In the genomic region with DNA sequence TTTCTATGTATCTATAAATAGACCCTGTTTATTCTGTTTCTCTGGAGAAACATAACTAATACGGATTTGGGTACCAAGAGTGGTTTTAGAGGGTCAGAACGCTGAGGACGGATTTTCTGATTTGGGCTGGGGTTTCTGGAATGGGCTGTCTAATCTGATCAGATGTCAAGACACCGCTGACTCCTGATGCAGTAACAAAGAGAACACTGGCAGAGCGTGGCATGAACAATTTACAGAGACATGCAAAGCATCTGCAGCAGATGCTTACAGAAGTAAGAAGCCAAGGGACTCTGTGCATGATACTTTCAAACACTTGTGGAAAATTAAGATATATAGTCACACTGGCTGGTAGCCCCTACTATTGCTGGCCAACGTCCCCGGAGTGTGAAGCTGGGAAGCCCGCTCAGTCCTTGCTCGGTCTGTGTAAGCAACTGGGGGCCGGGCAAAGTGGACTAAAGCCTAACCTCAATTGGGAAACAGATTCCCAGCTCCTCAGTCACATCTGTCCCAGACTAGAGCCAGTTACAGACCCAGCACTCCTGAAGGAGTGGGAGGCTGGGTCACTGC, we compare ENCODE assay signal across 20 cellular contexts.
"Had no signal": no experiment of that assay in that cellular context is flagged by ENCODE, and none has a peak within 500 bp of the region (broad histone marks: within the 10 kb centered on the region; RNA-seq: fewer than 3 reads in every experiment).

No MANE protein-coding gene starts in this region.

- H3K27ac Mint-ChIP-seq: activated CD4-positive, alpha-beta T cell treated with anti-CD3 and anti-CD28 coated beads for 36 hours; activated T-cell treated with anti-CD3 and anti-CD28 coated beads, Interleukin-2, amount 50 U/mL, for 24 hours; activated T-helper 2 cell treated with anti-CD3 and anti-CD28 coated beads, Interferon-gamma antibody, Interleukin-2, Interleukin-4, amounts not matched to agents 10 μg/mL and 5 μg/mL and 100 μg/mL, durations not matched to agents 14 hours and 24 hours and 36 hours; memory B cell; naive B cell; stimulated activated memory B cell treated with anti-CD40 and anti-IgM and Interleukin-4, amounts not matched to agents 10 μg/mL and 1 μg/mL and 100 μg/mL, for 72 hours; T-helper 2 cell treated with Interferon-gamma antibody and Interleukin-4, amounts not matched to agents 5 μg/mL and 100 μg/mL, for 36 hours; WTC11 had no signal

- H3K36me3 Mint-ChIP-seq: memory B cell; naive B cell; stimulated activated memory B cell treated with anti-CD40 and anti-IgM and Interleukin-4, amounts not matched to agents 10 μg/mL and 1 μg/mL and 100 μg/mL, for 72 hours; WTC11 had no signal

- H3K9me3 Mint-ChIP-seq: activated T-cell treated with anti-CD3 and anti-CD28 coated beads, Interleukin-2, amount 50 U/mL, for 24 hours; activated T-helper 2 cell treated with anti-CD3 and anti-CD28 coated beads, Interferon-gamma antibody, Interleukin-2, Interleukin-4, amounts not matched to agents 10 μg/mL and 5 μg/mL and 100 μg/mL, durations not matched to agents 14 hours and 24 hours and 36 hours; central memory CD8-positive, alpha-beta T cell; stimulated activated memory B cell treated with anti-CD40 and anti-IgM and Interleukin-4, amounts not matched to agents 10 μg/mL and 1 μg/mL and 100 μg/mL, for 72 hours; T-helper 2 cell treated with Interferon-gamma antibody and Interleukin-4, amounts not matched to agents 5 μg/mL and 100 μg/mL, for 36 hours; WTC11 had no signal

- H3K27me3 ChIP-seq: brain microvascular endothelial cell, ovary had no signal

- H3K27ac ChIP-seq: brain microvascular endothelial cell, gastroesophageal sphincter, ovary had no signal

- H3K4me3 ChIP-seq: gastroesophageal sphincter, mucosa of descending colon, ovary had no signal

- DNase-seq: activated CD4-positive, alpha-beta T cell treated with anti-CD3 and anti-CD28 coated beads for 36 hours; activated CD4-positive, alpha-beta T cell treated with anti-CD3 and anti-CD28 coated beads, Interleukin-2, amount 50 U/mL, for 48 hours; activated naive CD4-positive, alpha-beta T cell treated with Interleukin-2 at 50 U/mL for 16 hours; anterior cingulate cortex; brain microvascular endothelial cell; cortex of kidney; effector CD4-positive, alpha-beta T cell; mucosa of descending colon; naive B cell; ovary; stimulated activated CD4-positive, alpha-beta T cell treated with anti-CD3 and anti-CD28 coated beads, Interleukin-4, amount 100 ng/mL, for 24 hours had no signal

- H3K9me3 ChIP-seq: gastroesophageal sphincter, mucosa of descending colon, ovary had no signal

- H3K4me3 Mint-ChIP-seq: activated CD4-positive, alpha-beta T cell treated with anti-CD3 and anti-CD28 coated beads for 36 hours; activated T-cell treated with anti-CD3 and anti-CD28 coated beads, Interleukin-2, amount 50 U/mL, for 24 hours; central memory CD8-positive, alpha-beta T cell; memory B cell; naive B cell; stimulated activated memory B cell treated with anti-CD40 and anti-IgM and Interleukin-4, amounts not matched to agents 10 μg/mL and 1 μg/mL and 100 μg/mL, for 72 hours; T-helper 2 cell treated with Interferon-gamma antibody and Interleukin-4, amounts not matched to agents 5 μg/mL and 100 μg/mL, for 36 hours; WTC11 had no signal

- H3K36me3 ChIP-seq: brain microvascular endothelial cell, gastroesophageal sphincter, ovary had no signal

- H3K4me1 Mint-ChIP-seq: activated CD4-positive, alpha-beta T cell treated with anti-CD3 and anti-CD28 coated beads for 36 hours; central memory CD8-positive, alpha-beta T cell; memory B cell; naive B cell; stimulated activated memory B cell treated with anti-CD40 and anti-IgM and Interleukin-4, amounts not matched to agents 10 μg/mL and 1 μg/mL and 100 μg/mL, for 72 hours had no signal

- H3K4me1 ChIP-seq: gastroesophageal sphincter had no signal

- ATAC-seq: activated CD4-positive, alpha-beta T cell treated with anti-CD3 and anti-CD28 coated beads for 36 hours; gastroesophageal sphincter; mucosa of descending colon; sciatic nerve; stimulated activated memory B cell treated with anti-CD40 and anti-IgM and Interleukin-4, amounts not matched to agents 10 μg/mL and 1 μg/mL and 100 μg/mL, for 72 hours; WTC11 had no signal
